Comparison of ENCODE assay signal across 18 cellular contexts in the genomic region with DNA sequence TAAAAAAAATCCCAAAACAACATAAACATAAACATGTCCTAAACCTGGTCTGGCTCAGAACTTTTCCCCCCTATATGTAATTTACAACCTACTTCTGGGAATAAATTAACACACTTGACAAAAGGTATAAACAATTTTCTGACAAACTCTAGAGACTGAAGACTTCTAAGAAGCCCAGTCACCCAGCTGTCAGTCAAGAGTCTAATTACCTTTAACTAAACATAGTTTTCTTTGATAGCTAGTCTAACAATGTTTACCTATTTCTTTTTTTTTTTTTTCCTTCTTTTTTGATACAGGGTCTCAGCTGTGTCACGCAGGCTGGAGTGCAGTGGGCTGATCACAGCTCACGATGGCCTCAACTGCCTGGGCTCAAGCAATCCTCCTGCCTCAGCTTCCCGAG.
"Had no signal": no experiment of that assay in that cellular context is flagged by ENCODE, and none has a peak within 500 bp of the region (broad histone marks: within the 10 kb centered on the region; RNA-seq: fewer than 3 reads in every experiment).

No MANE protein-coding gene starts in this region.

- H3K9me3 ChIP-seq: breast epithelium, thyroid gland, uterus had no signal

- DNase-seq: activated B cell treated with CpG ODN at 0.5 μM for 24 hours; activated CD8-positive, alpha-beta memory T cell treated with anti-CD3 and anti-CD28 coated beads, Interleukin-2, amount 50 U/mL, for 4 hours; activated CD8-positive, alpha-beta T cell treated with anti-CD3 and anti-CD28 coated beads, Interleukin-2, amount 10 ng/mL, durations not matched to agents 7 days and 5 days; activated naive CD4-positive, alpha-beta T cell; activated naive CD8-positive, alpha-beta T cell treated with anti-CD3 and anti-CD28 coated beads, Interleukin-2, amount 10 ng/mL, durations not matched to agents 7 days and 5 days; cerebellar nuclear complex; effector CD8-positive, alpha-beta T cell; foreskin melanocyte; head of caudate nucleus; retina; stimulated activated CD4-positive, alpha-beta T cell treated with anti-CD3 and anti-CD28 coated beads, Interleukin-4, amount 100 ng/mL, for 1 hour; stimulated activated naive B cell treated with anti-CD40 and anti-IgM and Interleukin-4, amounts not matched to agents 10 μg/mL and 1 μg/mL and 100 μg/mL, for 72 hours; thyroid gland; uterus had no signal

- H3K27me3 Mint-ChIP-seq: activated B cell treated with CpG ODN at 0.5 μM for 24 hours had no signal

- H3K27ac Mint-ChIP-seq: activated CD8-positive, alpha-beta T cell treated with anti-CD3 and anti-CD28 coated beads, Interleukin-2, amount 10 ng/mL, durations not matched to agents 7 days and 5 days; activated naive CD8-positive, alpha-beta T cell treated with anti-CD3 and anti-CD28 coated beads, Interleukin-2, amount 10 ng/mL, durations not matched to agents 7 days and 5 days; stimulated activated naive B cell treated with anti-CD40 and anti-IgM and Interleukin-4, amounts not matched to agents 10 μg/mL and 1 μg/mL and 100 μg/mL, for 72 hours had no signal

- H3K4me1 ChIP-seq: breast epithelium had no signal

- H3K9me3 Mint-ChIP-seq: activated B cell treated with CpG ODN at 0.5 μM for 24 hours; activated CD4-positive, alpha-beta T cell treated with anti-CD3 and anti-CD28 coated beads, Interleukin-2, amount 10 ng/mL, durations not matched to agents 24 days and 14 days; activated naive CD8-positive, alpha-beta T cell treated with anti-CD3 and anti-CD28 coated beads, Interleukin-2, amount 10 ng/mL, durations not matched to agents 7 days and 5 days; mesothelial cell of epicardium; stimulated activated naive B cell treated with anti-CD40 and anti-IgM and Interleukin-4, amounts not matched to agents 10 μg/mL and 1 μg/mL and 100 μg/mL, for 72 hours had no signal

- H3K4me3 ChIP-seq: lung had no signal

- H3K27me3 ChIP-seq: breast epithelium, thyroid gland, uterus had no signal

- H3K27ac ChIP-seq: breast epithelium, thyroid gland, uterus had no signal

- H3K36me3 ChIP-seq: breast epithelium, thyroid gland, uterus had no signal
